ENCODE assay signal across 8 cellular contexts in genomic region chrX:11558972-11559371, GRCh38.
DNase-seq lines count a peak whose midpoint lies in the region; ATAC-seq and TF ChIP-seq lines count a peak whose summit lies in the region.

No MANE protein-coding gene starts in this region.

- CTCF ChIA-PET in naive thymus-derived CD4-positive, alpha-beta T cell (lab: Charles Lee): interaction anchor here (0.5 to 1.0 kb wide), 2 partner anchors 27 to 1221 kb away, joined by 3 read pairs; no protein-coding TSS in a partner anchor

- H3K27me3 ChIP-seq in cardiac muscle cell (no peaks in the 10 kb centered on the region), right atrium auricular region (no peaks in the 10 kb centered on the region), gastroesophageal sphincter (no peaks in the 10 kb centered on the region)
- H3K27me3 ChIP-seq in naive thymus-derived CD4-positive, alpha-beta T cell (ENCODE audit: control insufficient read depth in 2 of 2, insufficient read depth in 2 of 2, low read length in 2 of 2): no peaks in the 10 kb centered on the region

- no peaks in the 10 kb centered on the region for H3K9me3 ChIP-seq in cardiac muscle cell (ENCODE audit: low read depth)
- H3K9me3 ChIP-seq in right atrium auricular region: no peaks in the 10 kb centered on the region
- no peaks in the 10 kb centered on the region for H3K9me3 ChIP-seq in naive thymus-derived CD4-positive, alpha-beta T cell (ENCODE audit: control insufficient read depth in 2 of 3, low read length in 3 of 3)
- H3K9me3 ChIP-seq in gastroesophageal sphincter: no peaks in the 10 kb centered on the region

- no peaks in the 10 kb centered on the region for H3K4me1 Mint-ChIP-seq in activated naive CD8-positive, alpha-beta T cell treated with anti-CD3 and anti-CD28 coated beads for 36 hours
- peaks cover 0 to 7% (median 0%) of the 10 kb centered on the region in 7 donors for H3K4me1 Mint-ChIP-seq in naive thymus-derived CD4-positive, alpha-beta T cell

- TF ChIP-seq POLR2A in gastroesophageal sphincter (IDR thresholded peaks at IDR 0.05): no peak

- H3K36me3 Mint-ChIP-seq in activated naive CD8-positive, alpha-beta T cell treated with anti-CD3 and anti-CD28 coated beads for 36 hours: no peaks in the 10 kb centered on the region
- no peaks in the 10 kb centered on the region for H3K36me3 Mint-ChIP-seq in naive thymus-derived CD4-positive, alpha-beta T cell

- no peak overlapping the region for H3K27ac Mint-ChIP-seq in activated naive CD8-positive, alpha-beta T cell treated with anti-CD3 and anti-CD28 coated beads for 36 hours
- no peak overlapping the region for H3K27ac Mint-ChIP-seq in naive thymus-derived CD4-positive, alpha-beta T cell

- H3K36me3 ChIP-seq in cardiac muscle cell (no peaks in the 10 kb centered on the region), right atrium auricular region (no peaks in the 10 kb centered on the region), gastroesophageal sphincter (no peaks in the 10 kb centered on the region)
- no peaks in the 10 kb centered on the region for H3K36me3 ChIP-seq in naive thymus-derived CD4-positive, alpha-beta T cell (ENCODE audit: control insufficient read depth in 2 of 3, insufficient read depth in 3 of 3, low read length in 3 of 3)

- 100% methylated on average over 1 to 4 of the region's 4 CpGs for WGBS in gastroesophageal sphincter (ENCODE audit: low coverage in 1 of 2), 2 donors

- H3K4me3 ChIP-seq in cardiac muscle cell (no peak overlapping the region), right atrium auricular region (no peak overlapping the region), gastroesophageal sphincter (no peak overlapping the region)
- no peak overlapping the region for H3K4me3 ChIP-seq in naive thymus-derived CD4-positive, alpha-beta T cell (ENCODE audit: low read length)

- no peak for TF ChIP-seq EP300 in gastroesophageal sphincter (IDR thresholded peaks at IDR 0.05)

- TF ChIP-seq CTCF in cardiac muscle cell (IDR thresholded peaks at IDR 0.05; ENCODE audit: low read depth, low read length): peak; percentile 23
- TF ChIP-seq CTCF in right atrium auricular region (IDR thresholded peaks at IDR 0.05): no peak
- peak in 1 of 4 experiments; percentile 16 for TF ChIP-seq CTCF in gastroesophageal sphincter (IDR thresholded peaks at IDR 0.05)

- H3K27ac ChIP-seq in cardiac muscle cell (no peak overlapping the region), right atrium auricular region (no peak overlapping the region), gastroesophageal sphincter (no peak overlapping the region)
- H3K27ac ChIP-seq in naive thymus-derived CD4-positive, alpha-beta T cell (ENCODE audit: low read depth, low read length): no peak overlapping the region

- peaks cover 30% of the 10 kb centered on the region for H3K4me1 ChIP-seq in cardiac muscle cell (ENCODE audit: low read depth)
- H3K4me1 ChIP-seq in right atrium auricular region: no peaks in the 10 kb centered on the region
- H3K4me1 ChIP-seq in naive thymus-derived CD4-positive, alpha-beta T cell (ENCODE audit: control insufficient read depth in 2 of 2, insufficient read depth in 2 of 2, low read length in 2 of 2): no peaks in the 10 kb centered on the region
- H3K4me1 ChIP-seq in gastroesophageal sphincter: peaks cover 0 to 8% (median 0%) of the 10 kb centered on the region in 3 donors

- intact Hi-C loops in naive thymus-derived CD4-positive, alpha-beta T cell (cut with micrococcal nuclease): no loop called here

- H3K9me3 Mint-ChIP-seq in activated naive CD8-positive, alpha-beta T cell treated with anti-CD3 and anti-CD28 coated beads for 36 hours: no peaks in the 10 kb centered on the region
- H3K9me3 Mint-ChIP-seq in naive thymus-derived CD4-positive, alpha-beta T cell: no peaks in the 10 kb centered on the region

- no peak for DNase-seq in cardiac muscle cell (ENCODE audit: low read depth in 1 of 2, low spot score in 1 of 2)
- DNase-seq in right atrium auricular region (ENCODE audit: low spot score): no peak
- DNase-seq in RPMI8226: peak; percentile 33
- DNase-seq in activated naive CD8-positive, alpha-beta T cell treated with anti-CD3 and anti-CD28 coated beads for 36 hours: peak; percentile 42
- peak in 7 of 9 donors; percentile 6 to 52 (median 40) for DNase-seq in naive thymus-derived CD4-positive, alpha-beta T cell

- H3K4me3 Mint-ChIP-seq in activated naive CD8-positive, alpha-beta T cell treated with anti-CD3 and anti-CD28 coated beads for 36 hours: no peak overlapping the region
- no peak overlapping the region for H3K4me3 Mint-ChIP-seq in naive thymus-derived CD4-positive, alpha-beta T cell

- H3K27me3 Mint-ChIP-seq in activated naive CD8-positive, alpha-beta T cell treated with anti-CD3 and anti-CD28 coated beads for 36 hours: no peaks in the 10 kb centered on the region
- H3K27me3 Mint-ChIP-seq in naive thymus-derived CD4-positive, alpha-beta T cell: peaks cover 0 to 16% (median 2%) of the 10 kb centered on the region in 5 donors

- POLR2A ChIA-PET in naive thymus-derived CD4-positive, alpha-beta T cell (lab: Charles Lee): interaction anchor here (0.6 kb wide), 1 partner anchor 23 kb away, joined by 4 read pairs; no protein-coding TSS in a partner anchor

- peak; percentile 61 for ATAC-seq in naive thymus-derived CD4-positive, alpha-beta T cell
- no peak for ATAC-seq in gastroesophageal sphincter
- no peak for ATAC-seq in HG02973 (IDR thresholded peaks at IDR 0.05; ENCODE audit: unreplicated experiment)
- no peak for ATAC-seq in GM21529 (IDR thresholded peaks at IDR 0.05; ENCODE audit: unreplicated experiment)

Comparison
In these comparisons a context has a peak if more than half of its experiments do, and no peak if none do; other contexts are left out.
1. DNase-seq: peak in RPMI8226 (single experiment), activated naive CD8-positive, alpha-beta T cell treated with anti-CD3 and anti-CD28 coated beads for 36 hours (single experiment) and naive thymus-derived CD4-positive, alpha-beta T cell (7 of 9); none in cardiac muscle cell (0 of 2) and right atrium auricular region (single experiment).